Comparison of ENCODE assay signal across 14 cellular contexts in the genomic region with DNA sequence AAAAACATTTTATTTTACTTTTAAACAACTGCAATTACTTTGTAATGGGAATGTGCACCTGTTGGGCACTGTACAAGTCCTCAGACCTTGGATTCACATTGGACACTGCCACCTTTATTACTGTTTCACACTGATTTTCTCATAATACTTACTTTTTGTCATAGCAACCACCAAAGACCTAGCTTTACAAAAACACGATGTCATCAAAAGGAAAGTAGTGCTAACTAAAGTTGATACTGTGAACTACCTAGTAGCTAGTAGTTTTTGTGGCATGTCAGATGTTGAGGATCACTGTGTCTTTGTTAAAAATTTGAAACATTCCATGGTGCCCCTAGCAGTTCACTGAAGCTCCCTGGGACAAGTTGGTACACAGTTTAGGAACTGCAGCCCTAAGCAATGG.
A peak's percentile ranks its signal among the peaks of the same experiment; 100 is the strongest.
DNase-seq lines count a peak whose midpoint lies in the region; ATAC-seq and TF ChIP-seq lines count a peak whose summit lies in the region.
"Had no signal": no experiment of that assay in that cellular context is flagged by ENCODE, and none has a peak within 500 bp of the region (broad histone marks: within the 10 kb centered on the region; RNA-seq: fewer than 3 reads in every experiment).

No MANE protein-coding gene starts in this region.

- no peak for TF ChIP-seq CTCF in C4-2B (conservative IDR thresholded peaks at IDR 0.05)
- no peak for TF ChIP-seq CTCF in VCaP (conservative IDR thresholded peaks at IDR 0.05)

- no peak overlapping the region for H3K4me3 Mint-ChIP-seq in effector memory CD8-positive, alpha-beta T cell
- H3K4me3 Mint-ChIP-seq: CD8-positive, alpha-beta memory T cell had no signal

- ATAC-seq in GM19351 (IDR thresholded peaks at IDR 0.05; ENCODE audit: unreplicated experiment), result peak; percentile 55
- no peak for ATAC-seq in sciatic nerve
- ATAC-seq in GM19324 (IDR thresholded peaks at IDR 0.05; ENCODE audit: low FRiP score, unreplicated experiment), result no peak
- ATAC-seq in effector memory CD8-positive, alpha-beta T cell (replicated peaks), result no peak
- no peak for ATAC-seq in HG03025 (IDR thresholded peaks at IDR 0.05; ENCODE audit: low FRiP score, unreplicated experiment)
- ATAC-seq: Panc1 had no signal

- H3K9me3 ChIP-seq in mesodermal cell (ENCODE audit: control insufficient read depth, low read length), result no peaks in the 10 kb centered on the region
- H3K9me3 ChIP-seq: BLaER1 treated with 17β-estradiol and CSF1 and Interleukin-3, amounts not matched to agents 10 nM and 100 nM had no signal

- no CpG with 5 or more reads among the region's 1 CpG for WGBS in mesodermal cell (ENCODE audit: insufficient coverage in 2 of 2), 2 experiments

- no peak for DNase-seq in sciatic nerve (ENCODE audit: low spot score)
- no peak for DNase-seq in effector memory CD8-positive, alpha-beta T cell
- DNase-seq: ACHN; CD8-positive, alpha-beta memory T cell; DMS79; KG1 had no signal

- H3K27me3 Mint-ChIP-seq in effector memory CD8-positive, alpha-beta T cell, result no peaks in the 10 kb centered on the region
- H3K27me3 Mint-ChIP-seq: CD8-positive, alpha-beta memory T cell had no signal

- no peak overlapping the region for H3K4me3 ChIP-seq in mesodermal cell (ENCODE audit: extremely low read depth, insufficient read depth, low read length, poor library complexity, severe bottlenecking)
- H3K4me3 ChIP-seq: BLaER1 treated with 17β-estradiol and CSF1 and Interleukin-3, amounts not matched to agents 10 nM and 100 nM had no signal

- H3K9me3 Mint-ChIP-seq in effector memory CD8-positive, alpha-beta T cell, result no peaks in the 10 kb centered on the region
- H3K9me3 Mint-ChIP-seq: CD8-positive, alpha-beta memory T cell had no signal

- H3K4me1 Mint-ChIP-seq in effector memory CD8-positive, alpha-beta T cell (ENCODE audit: low read depth in 2 of 2), result peaks cover 0 to 3% of the 10 kb centered on the region in 2 donors

- H3K27ac ChIP-seq in C4-2B, result peak overlapping the region; percentile 38; the same call in 1 of the 2 replicates
- peak overlapping the region; percentile 63 for H3K27ac ChIP-seq in VCaP
- H3K27ac ChIP-seq in mesodermal cell (ENCODE audit: low read depth, low read length, severe bottlenecking), result peak overlapping the region; percentile 33
- H3K27ac ChIP-seq: BLaER1 treated with 17β-estradiol and CSF1 and Interleukin-3, amounts not matched to agents 10 nM and 100 nM had no signal

- no peaks in the 10 kb centered on the region for H3K36me3 Mint-ChIP-seq in effector memory CD8-positive, alpha-beta T cell (ENCODE audit: insufficient read depth)

- intact Hi-C loops in sciatic nerve (cut with DNase I), result no loop called here

- no peaks in the 10 kb centered on the region for H3K36me3 ChIP-seq in mesodermal cell (ENCODE audit: control insufficient read depth, insufficient read depth, low read length)
- H3K36me3 ChIP-seq: BLaER1 treated with 17β-estradiol and CSF1 and Interleukin-3, amounts not matched to agents 10 nM and 100 nM had no signal

- peaks cover 3% of the 10 kb centered on the region for H3K4me1 ChIP-seq in mesodermal cell (ENCODE audit: control insufficient read depth, insufficient read depth, low read length, poor library complexity, severe bottlenecking)

- H3K27ac Mint-ChIP-seq in effector memory CD8-positive, alpha-beta T cell, result no peak overlapping the region
